Comparison of ENCODE assay signal across 9 cellular contexts in the genomic region with DNA sequence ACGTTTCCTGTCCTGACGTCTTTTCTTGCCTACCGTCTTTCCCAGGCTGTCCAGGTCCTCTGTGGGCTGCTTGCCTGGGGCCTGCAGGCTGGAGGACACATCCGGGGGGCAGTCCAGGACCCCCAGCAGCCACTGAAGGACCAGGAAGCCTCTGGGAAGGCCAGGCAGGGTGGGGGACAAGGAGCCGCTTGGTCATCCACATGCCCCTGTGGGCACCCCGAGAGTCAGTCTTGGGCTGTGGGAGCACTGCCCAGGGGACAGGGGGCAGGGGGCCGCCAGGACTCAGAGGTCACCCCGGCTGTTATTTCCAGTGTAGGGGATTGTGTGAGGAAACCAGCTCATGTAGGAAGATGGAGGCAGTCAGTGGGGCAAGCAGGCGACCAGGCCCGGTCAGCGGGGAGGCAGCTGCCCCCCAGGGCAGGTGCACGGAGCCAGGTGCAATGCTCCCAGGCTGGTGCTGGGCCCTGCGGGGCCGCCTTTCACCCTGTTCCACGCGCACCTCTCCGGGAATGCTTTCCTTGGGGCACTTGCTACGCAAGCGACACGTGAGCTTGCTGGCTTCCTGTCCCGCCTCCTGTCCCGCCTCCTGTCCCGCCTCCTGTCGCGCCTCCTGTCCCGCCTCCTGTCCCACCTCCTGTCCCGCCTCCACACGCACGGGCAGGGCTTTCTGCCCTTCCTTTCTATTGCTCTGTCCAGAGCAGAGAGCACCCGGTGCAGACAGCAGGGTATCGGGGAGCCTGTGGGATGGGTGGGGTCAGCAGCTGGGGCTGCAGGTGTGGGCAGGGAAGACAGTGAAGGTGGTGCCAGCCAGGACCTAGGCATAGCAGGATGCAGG. TPM values are rescaled to one million over a fixed set of nuclear protein-coding genes. Genes with fewer than 3 reads are reported as not detected.
DNase-seq lines count a peak whose midpoint lies in the region; ATAC-seq and TF ChIP-seq lines count a peak whose summit lies in the region.
"Had no signal": no experiment of that assay in that cellular context is flagged by ENCODE, and none has a peak within 500 bp of the region (broad histone marks: within the 10 kb centered on the region; RNA-seq: fewer than 3 reads in every experiment).

No MANE protein-coding gene starts in this region.

- intact Hi-C loops in activated T-helper 2 cell treated with anti-CD3 and anti-CD28 coated beads, Interferon-gamma antibody, Interleukin-2, Interleukin-4, amounts not matched to agents 10 μg/mL and 5 μg/mL and 100 μg/mL, durations not matched to agents 14 hours and 24 hours and 36 hours (cut with micrococcal nuclease): no loop called here

- POLR2A ChIA-PET in naive thymus-derived CD8-positive, alpha-beta T cell (lab: Charles Lee): interaction anchor here (1.0 to 4.7 kb wide), 5 partner anchors 8 to 312 kb away, joined by 3 to 44 read pairs (median 6); a partner anchor contains a TSS

- peaks cover 17% of the 10 kb centered on the region for H3K9me3 Mint-ChIP-seq in activated T-helper 2 cell treated with anti-CD3 and anti-CD28 coated beads, Interferon-gamma antibody, Interleukin-2, Interleukin-4, amounts not matched to agents 10 μg/mL and 5 μg/mL and 100 μg/mL, durations not matched to agents 14 hours and 24 hours and 36 hours
- H3K9me3 Mint-ChIP-seq in naive thymus-derived CD8-positive, alpha-beta T cell: peaks cover 0 to 9% (median 0%) of the 10 kb centered on the region in 9 donors
- peaks cover 4% of the 10 kb centered on the region for H3K9me3 Mint-ChIP-seq in stimulated activated effector memory CD8-positive, alpha-beta T cell treated with anti-CD3 and anti-CD28 coated beads, Interleukin-12 subunit alpha, Interleukin-12 subunit beta, amount 100 ng/mL, for 72 hours

- H3K4me3 Mint-ChIP-seq in activated T-helper 2 cell treated with anti-CD3 and anti-CD28 coated beads, Interferon-gamma antibody, Interleukin-2, Interleukin-4, amounts not matched to agents 10 μg/mL and 5 μg/mL and 100 μg/mL, durations not matched to agents 14 hours and 24 hours and 36 hours (ENCODE audit: low read depth): peak overlapping the region; percentile 68
- H3K4me3 Mint-ChIP-seq in naive thymus-derived CD8-positive, alpha-beta T cell: peak overlapping the region; percentile 81 to 92 (median 88)
- peak overlapping the region; percentile 77 for H3K4me3 Mint-ChIP-seq in stimulated activated effector memory CD8-positive, alpha-beta T cell treated with anti-CD3 and anti-CD28 coated beads, Interleukin-12 subunit alpha, Interleukin-12 subunit beta, amount 100 ng/mL, for 72 hours

- no peaks in the 10 kb centered on the region for H3K27me3 Mint-ChIP-seq in activated T-helper 2 cell treated with anti-CD3 and anti-CD28 coated beads, Interferon-gamma antibody, Interleukin-2, Interleukin-4, amounts not matched to agents 10 μg/mL and 5 μg/mL and 100 μg/mL, durations not matched to agents 14 hours and 24 hours and 36 hours (ENCODE audit: low read depth)
- H3K27me3 Mint-ChIP-seq in naive thymus-derived CD8-positive, alpha-beta T cell: no peaks in the 10 kb centered on the region

- peak overlapping the region; percentile 79 for H3K27ac Mint-ChIP-seq in activated T-helper 2 cell treated with anti-CD3 and anti-CD28 coated beads, Interferon-gamma antibody, Interleukin-2, Interleukin-4, amounts not matched to agents 10 μg/mL and 5 μg/mL and 100 μg/mL, durations not matched to agents 14 hours and 24 hours and 36 hours
- peak overlapping the region; percentile 69 to 95 (median 92) for H3K27ac Mint-ChIP-seq in naive thymus-derived CD8-positive, alpha-beta T cell
- H3K27ac Mint-ChIP-seq in stimulated activated effector memory CD8-positive, alpha-beta T cell treated with anti-CD3 and anti-CD28 coated beads, Interleukin-12 subunit alpha, Interleukin-12 subunit beta, amount 100 ng/mL, for 72 hours: peak overlapping the region; percentile 91

- H3K36me3 Mint-ChIP-seq in activated T-helper 2 cell treated with anti-CD3 and anti-CD28 coated beads, Interferon-gamma antibody, Interleukin-2, Interleukin-4, amounts not matched to agents 10 μg/mL and 5 μg/mL and 100 μg/mL, durations not matched to agents 14 hours and 24 hours and 36 hours (ENCODE audit: low read depth): peaks cover 3% of the 10 kb centered on the region
- H3K36me3 Mint-ChIP-seq in naive thymus-derived CD8-positive, alpha-beta T cell: no peaks in the 10 kb centered on the region
- no peaks in the 10 kb centered on the region for H3K36me3 Mint-ChIP-seq in stimulated activated effector memory CD8-positive, alpha-beta T cell treated with anti-CD3 and anti-CD28 coated beads, Interleukin-12 subunit alpha, Interleukin-12 subunit beta, amount 100 ng/mL, for 72 hours

- peak overlapping the region; percentile 42 for H3K4me3 ChIP-seq in fibroblast of mammary gland (ENCODE audit: control insufficient read depth, low read depth, low read length)

- DNase-seq in C1 segment of cervical spinal cord (lab: John Stamatoyannopoulos, UW): peak; percentile 31 to 92 (median 80)
- peak; percentile 94 for DNase-seq in GM20000 (ENCODE audit: low spot score)
- DNase-seq in KG1 (lab: John Stamatoyannopoulos, UW): peak; percentile 8
- DNase-seq in RPMI8226: peak; percentile 87
- DNase-seq in activated T-helper 2 cell treated with anti-CD3 and anti-CD28 coated beads, Interferon-gamma antibody, Interleukin-2, Interleukin-4, amounts not matched to agents 10 μg/mL and 5 μg/mL and 100 μg/mL, durations not matched to agents 14 hours and 24 hours and 36 hours (ENCODE audit: low spot score): peak; percentile 76
- peak; percentile 80 for DNase-seq in fibroblast of mammary gland (ENCODE audit: low read depth)
- DNase-seq in naive thymus-derived CD8-positive, alpha-beta T cell: peak; percentile 75 to 92 (median 87)
- DNase-seq in stimulated activated effector memory CD8-positive, alpha-beta T cell treated with anti-CD3 and anti-CD28 coated beads, Interleukin-12 subunit alpha, Interleukin-12 subunit beta, amount 100 ng/mL, for 72 hours (ENCODE audit: low spot score in 2 of 2): peak; percentile 56 to 93

- TF ChIP-seq CTCF in GM20000 (IDR thresholded peaks at IDR 0.05; ENCODE audit: extremely low read depth, missing control alignments) (no peak), fibroblast of mammary gland (conservative IDR thresholded peaks at IDR 0.05; ENCODE audit: control insufficient read depth, insufficient read depth, low read depth, low read length) (no peak)

- peaks cover 2% of the 10 kb centered on the region for H3K4me1 Mint-ChIP-seq in activated T-helper 2 cell treated with anti-CD3 and anti-CD28 coated beads, Interferon-gamma antibody, Interleukin-2, Interleukin-4, amounts not matched to agents 10 μg/mL and 5 μg/mL and 100 μg/mL, durations not matched to agents 14 hours and 24 hours and 36 hours (ENCODE audit: low read depth)
- peaks cover 7 to 22% (median 17%) of the 10 kb centered on the region in 4 donors for H3K4me1 Mint-ChIP-seq in naive thymus-derived CD8-positive, alpha-beta T cell
- peaks cover 19% of the 10 kb centered on the region for H3K4me1 Mint-ChIP-seq in stimulated activated effector memory CD8-positive, alpha-beta T cell treated with anti-CD3 and anti-CD28 coated beads, Interleukin-12 subunit alpha, Interleukin-12 subunit beta, amount 100 ng/mL, for 72 hours

- ATAC-seq in naive thymus-derived CD8-positive, alpha-beta T cell: peak; percentile 90 to 92
- ATAC-seq in stimulated activated effector memory CD8-positive, alpha-beta T cell treated with anti-CD3 and anti-CD28 coated beads, Interleukin-12 subunit alpha, Interleukin-12 subunit beta, amount 100 ng/mL, for 72 hours: peak; percentile 87

RNA-seq across cellular contexts. Expression of a gene that starts 39.5 kb away (rescaled TPM):
- not detected in 2 replicates for total RNA-seq in activated T-helper 2 cell treated with anti-CD3 and anti-CD28 coated beads, Interferon-gamma antibody, Interleukin-2, Interleukin-4, amounts not matched to agents 10 μg/mL and 5 μg/mL and 100 μg/mL, durations not matched to agents 14 hours and 24 hours and 36 hours
- not detected for total RNA-seq in naive thymus-derived CD8-positive, alpha-beta T cell
- not detected for polyA plus RNA-seq in naive thymus-derived CD8-positive, alpha-beta T cell
- total RNA-seq: activated CD8-positive, alpha-beta memory T cell treated with anti-CD3 and anti-CD28 coated beads for 36 hours had no signal

RNA-seq across cellular contexts. Expression of a gene that starts 47.0 kb away (rescaled TPM):
- total RNA-seq in activated T-helper 2 cell treated with anti-CD3 and anti-CD28 coated beads, Interferon-gamma antibody, Interleukin-2, Interleukin-4, amounts not matched to agents 10 μg/mL and 5 μg/mL and 100 μg/mL, durations not matched to agents 14 hours and 24 hours and 36 hours: 33.6 and 35.0 TPM in 2 replicates
- total RNA-seq in naive thymus-derived CD8-positive, alpha-beta T cell: 10 to 100 TPM; 33.8 to 38.6 TPM
- polyA plus RNA-seq in naive thymus-derived CD8-positive, alpha-beta T cell: 10 to 100 TPM; 21.4 to 27.6 (median 23.4) TPM

Comparison
In these comparisons a context has a peak if more than half of its experiments do, and no peak if none do; other contexts are left out.
1. Peak in every context shown above with its lines: DNase-seq, ATAC-seq and H3K4me3 ChIP-seq.
2. DNase-seq: peak in every context shown above with its lines; median percentile 94 in GM20000; 87 in RPMI8226; 87 in naive thymus-derived CD8-positive, alpha-beta T cell; 80 in fibroblast of mammary gland; 80 in C1 segment of cervical spinal cord; 76 in activated T-helper 2 cell treated with anti-CD3 and anti-CD28 coated beads, Interferon-gamma antibody, Interleukin-2, Interleukin-4, amounts not matched to agents 10 μg/mL and 5 μg/mL and 100 μg/mL, durations not matched to agents 14 hours and 24 hours and 36 hours; 74 in stimulated activated effector memory CD8-positive, alpha-beta T cell treated with anti-CD3 and anti-CD28 coated beads, Interleukin-12 subunit alpha, Interleukin-12 subunit beta, amount 100 ng/mL, for 72 hours; 8 in KG1.